Comparison of ENCODE assay signal across 9 cellular contexts in the genomic region with DNA sequence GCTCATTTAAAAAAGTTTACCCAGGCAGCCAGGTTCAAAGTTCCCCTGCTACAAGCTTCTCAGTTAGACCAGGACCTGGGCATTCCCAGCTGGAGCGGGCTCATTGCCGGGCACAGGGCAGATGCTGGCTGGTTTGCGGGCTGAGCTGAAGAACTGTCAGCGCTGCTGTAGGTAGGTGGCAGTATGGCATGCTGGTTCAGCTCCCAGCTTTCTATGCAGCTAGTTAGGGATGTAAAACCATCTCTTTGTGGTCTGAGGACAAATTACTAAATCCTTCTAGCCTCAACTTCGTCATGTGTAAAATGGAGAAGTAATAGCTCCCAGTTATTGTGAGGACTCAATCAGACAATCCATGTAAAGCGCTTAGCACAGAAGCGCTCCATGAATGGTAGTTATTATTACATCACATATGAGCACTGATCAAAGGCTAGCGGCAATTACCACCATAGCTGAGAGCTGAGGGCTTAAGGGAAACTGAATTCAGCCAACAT. TPM values are rescaled to one million over a fixed set of nuclear protein-coding genes. Genes with fewer than 3 reads are reported as not detected.
DNase-seq lines count a peak whose midpoint lies in the region; ATAC-seq lines count a peak whose summit lies in the region.
"Had no signal": no experiment of that assay in that cellular context is flagged by ENCODE, and none has a peak within 500 bp of the region (broad histone marks: within the 10 kb centered on the region; RNA-seq: fewer than 3 reads in every experiment).

No MANE protein-coding gene starts in this region.

- peak; percentile 49 for ATAC-seq in HG03442 (IDR thresholded peaks at IDR 0.05; ENCODE audit: unreplicated experiment)

- peak; percentile 53 for DNase-seq in COLO829 (ENCODE audit: low spot score)
- DNase-seq in NOMO-1 treated with DMSO at 0.1 percent for 48 hours (lab: John Stamatoyannopoulos, UW; ENCODE audit: unreplicated experiment) = peak; percentile 96
- peak; percentile 27 for DNase-seq in activated T-cell treated with anti-CD3 and anti-CD28 coated beads for 4 hours
- peak; percentile 14 for DNase-seq in epithelial cell of prostate (ENCODE audit: low read depth, low spot score)
- DNase-seq in mucosa of gallbladder (ENCODE audit: low spot score) = peak; percentile 79
- peak in 46 of 49 donors; percentile 21 to 90 (median 75) for DNase-seq in substantia nigra (lab: John Stamatoyannopoulos, UW)
- DNase-seq in GM19240 (ENCODE audit: insufficient read length, low spot score) = no peak

- no peak overlapping the region for H3K27ac ChIP-seq in epithelial cell of prostate
- H3K27ac ChIP-seq in substantia nigra (ENCODE audit: low read depth, low read length, poor library complexity, severe bottlenecking) = peak overlapping the region; percentile 55
- H3K27ac ChIP-seq: SJSA1 had no signal

RNA-seq across cellular contexts. Expression of a gene that starts 2.4 kb away (rescaled TPM):
- total RNA-seq in mucosa of gallbladder = 51.0 TPM
